In genomic region chr9:134405527-134405926, GRCh38 we compare ENCODE assay signal across 11 cellular contexts.
A peak's percentile ranks its signal among the peaks of the same experiment; 100 is the strongest.
DNase-seq lines count a peak whose midpoint lies in the region; ATAC-seq, FAIRE-seq and TF ChIP-seq lines count a peak whose summit lies in the region.
"Had no signal": no experiment of that assay in that cellular context is flagged by ENCODE, and none has a peak within 500 bp of the region (broad histone marks: within the 10 kb centered on the region; RNA-seq: fewer than 3 reads in every experiment).

No MANE protein-coding gene starts in this region.

- DNase-seq in GF-D8 (lab: John Stamatoyannopoulos, UW) (peak; percentile 54), NOMO-1 (lab: John Stamatoyannopoulos, UW; ENCODE audit: unreplicated experiment in 2 of 2) (peak; percentile 46 to 56), psoas muscle (no peak), urothelium cell line (ENCODE audit: low spot score) (no peak), NCI-H2081 (lab: John Stamatoyannopoulos, UW) (no peak), NCI-H1105 treated with DMSO at 0.1 percent for 48 hours (lab: John Stamatoyannopoulos, UW) (no peak), GM13977 (ENCODE audit: low spot score) (no peak)
- no peak for DNase-seq in effector memory CD8-positive, alpha-beta T cell
- DNase-seq: activated CD8-positive, alpha-beta memory T cell treated with anti-CD3 and anti-CD28 coated beads for 24 hours; kidney; NCI-H69 had no signal

- intact Hi-C loops in psoas muscle (cut with DNase I), result loop anchor here in 1 of 2 donors (5.0 kb wide), 2 partner anchors 37 to 38 kb away; no protein-coding TSS in a partner anchor

- H3K27me3 Mint-ChIP-seq in effector memory CD8-positive, alpha-beta T cell, result no peaks in the 10 kb centered on the region

- no peaks in the 10 kb centered on the region for H3K27me3 ChIP-seq in psoas muscle (ENCODE audit: insufficient read depth in 3 of 3, low read length in 2 of 3)

- H3K27ac Mint-ChIP-seq in effector memory CD8-positive, alpha-beta T cell, result peak overlapping the region in 1 of 2 donors; percentile 77

- no peak for FAIRE-seq in urothelium cell line (lab: Jason Lieb, UNC)
- FAIRE-seq: kidney had no signal

- no peak for TF ChIP-seq CTCF in psoas muscle (IDR thresholded peaks at IDR 0.05)
- TF ChIP-seq CTCF in GM13977 (IDR thresholded peaks at IDR 0.05; ENCODE audit: extremely low read depth, insufficient read depth, missing control alignments), result no peak

- H3K4me3 ChIP-seq in psoas muscle, result peak overlapping the region; percentile 63

- peak overlapping the region; percentile 81 for H3K27ac ChIP-seq in psoas muscle

- peaks cover 24% of the 10 kb centered on the region for H3K36me3 Mint-ChIP-seq in effector memory CD8-positive, alpha-beta T cell (ENCODE audit: insufficient read depth)

- H3K4me1 Mint-ChIP-seq in effector memory CD8-positive, alpha-beta T cell (ENCODE audit: low read depth in 2 of 2), result peaks cover 31 to 42% of the 10 kb centered on the region in 2 donors

- in situ Hi-C loops in GM13977 (cut with MboI; ENCODE audit: low pct_unique_long_range_greater_than_20kb, low sequenced_read_pairs, unreplicated experiment), result no loop called here

- no peaks in the 10 kb centered on the region for H3K9me3 ChIP-seq in psoas muscle

- WGBS in psoas muscle, 3 donors, result 72 to 81% (median 73%) methylated on average over 9 of the region's 9 CpGs

- no peaks in the 10 kb centered on the region for H3K36me3 ChIP-seq in psoas muscle (ENCODE audit: insufficient read depth in 1 of 2, low read depth in 1 of 2)

- no peaks in the 10 kb centered on the region for H3K9me3 Mint-ChIP-seq in effector memory CD8-positive, alpha-beta T cell

- peak overlapping the region; percentile 69 to 78 for H3K4me3 Mint-ChIP-seq in effector memory CD8-positive, alpha-beta T cell

- ATAC-seq in effector memory CD8-positive, alpha-beta T cell (replicated peaks), result no peak
- ATAC-seq in psoas muscle, result no peak

- H3K4me1 ChIP-seq in psoas muscle, result peaks cover 93% of the 10 kb centered on the region

Comparison
In these comparisons a context has a peak if more than half of its experiments do, and no peak if none do; other contexts are left out.
1. DNase-seq: peak in GF-D8 (single experiment) and NOMO-1 (2 of 2); none in effector memory CD8-positive, alpha-beta T cell (0 of 3), psoas muscle (0 of 2), urothelium cell line (single experiment), NCI-H2081 (0 of 2), NCI-H1105 treated with DMSO at 0.1 percent for 48 hours (single experiment) and GM13977 (single experiment).